Comparison of ENCODE assay signal across 26 cellular contexts in the genomic region with DNA sequence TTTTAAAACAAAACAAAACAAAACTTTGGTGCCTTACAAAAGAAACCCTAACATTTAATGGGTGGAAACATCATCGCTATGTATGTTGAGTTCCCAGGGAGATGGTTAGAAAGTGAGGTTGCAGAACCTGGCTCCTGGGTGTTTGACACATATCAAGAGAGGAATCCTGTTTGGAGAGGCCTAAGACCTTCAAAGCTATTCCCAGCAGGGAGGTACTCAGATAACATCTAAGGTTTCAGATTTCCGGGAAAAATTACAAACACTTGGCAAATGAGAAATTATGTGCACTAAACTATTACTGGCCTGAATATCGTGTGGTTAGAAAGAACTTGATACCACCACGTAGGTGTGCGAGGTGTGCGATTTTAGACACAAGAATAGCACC. TPM values are rescaled to one million over a fixed set of nuclear protein-coding genes. Genes with fewer than 3 reads are reported as not detected.
DNase-seq lines count a peak whose midpoint lies in the region; ATAC-seq and TF ChIP-seq lines count a peak whose summit lies in the region.
"Had no signal": no experiment of that assay in that cellular context is flagged by ENCODE, and none has a peak within 500 bp of the region (broad histone marks: within the 10 kb centered on the region; RNA-seq: fewer than 3 reads in every experiment).

No MANE protein-coding gene starts in this region.

- no peak overlapping the region for H3K27ac ChIP-seq in CD8-positive, alpha-beta T cell (ENCODE audit: low read depth, low read length)
- H3K27ac ChIP-seq: esophagus squamous epithelium had no signal

- DNase-seq in CD8-positive, alpha-beta T cell: no peak
- DNase-seq in HFFc6 (no peak), endothelial cell (ENCODE audit: low spot score) (no peak), mesothelial cell of epicardium (ENCODE audit: low spot score in 2 of 2, unreplicated experiment in 2 of 2) (no peak), NCI-H1436 treated with DMSO at 0.1 percent for 48 hours (lab: John Stamatoyannopoulos, UW) (no peak), DMS153 treated with DMSO at 0.1 percent for 48 hours (lab: John Stamatoyannopoulos, UW; ENCODE audit: unreplicated experiment) (no peak)
- DNase-seq in stimulated activated naive CD4-positive, alpha-beta T cell (lab: John Stamatoyannopoulos, UW): no peak
- DNase-seq: activated gamma-delta T cell treated with Interleukin-2 at 50 U/mL for 16 hours; COR-L47; esophagus squamous epithelium; hypothalamus; KBM-7; MG63; natural killer cell; NCI-H1105 treated with DMSO at 0.1 percent for 48 hours; NCI-H2029; NCI-H226; PC-3; retina; stimulated activated CD4-positive, alpha-beta T cell treated with anti-CD3 and anti-CD28 coated beads, Interleukin-1b, Interleukin-23, amount 100 ng/mL, for 48 hours had no signal

- peaks cover 78% of the 10 kb centered on the region for H3K36me3 Mint-ChIP-seq in CD8-positive, alpha-beta T cell
- peaks cover 25% of the 10 kb centered on the region for H3K36me3 Mint-ChIP-seq in HFFc6 (ENCODE audit: low read depth)
- H3K36me3 Mint-ChIP-seq in endothelial cell (ENCODE audit: low read depth, unreplicated experiment): peaks cover 60% of the 10 kb centered on the region
- peaks cover 58% of the 10 kb centered on the region for H3K36me3 Mint-ChIP-seq in mesothelial cell of epicardium

- H3K9me3 Mint-ChIP-seq in CD8-positive, alpha-beta T cell: no peaks in the 10 kb centered on the region
- H3K9me3 Mint-ChIP-seq in HFFc6: no peaks in the 10 kb centered on the region
- H3K9me3 Mint-ChIP-seq in endothelial cell (ENCODE audit: unreplicated experiment): no peaks in the 10 kb centered on the region
- no peaks in the 10 kb centered on the region for H3K9me3 Mint-ChIP-seq in mesothelial cell of epicardium
- H3K9me3 Mint-ChIP-seq: natural killer cell, type B pancreatic cell had no signal

- H3K9me3 ChIP-seq in CD8-positive, alpha-beta T cell (ENCODE audit: low read length): no peaks in the 10 kb centered on the region
- H3K9me3 ChIP-seq: esophagus squamous epithelium, HAP-1, MG63 had no signal

- no peak for ATAC-seq in CD8-positive, alpha-beta T cell
- no peak for ATAC-seq in GM18870 (IDR thresholded peaks at IDR 0.05; ENCODE audit: unreplicated experiment)
- ATAC-seq: left lobe of liver, natural killer cell, PC-3, Right ventricle myocardium inferior had no signal

- peaks cover 23% of the 10 kb centered on the region for H3K36me3 ChIP-seq in CD8-positive, alpha-beta T cell (ENCODE audit: insufficient read depth, low read length)

- H3K4me1 Mint-ChIP-seq in CD8-positive, alpha-beta T cell (ENCODE audit: low read depth): no peaks in the 10 kb centered on the region
- H3K4me1 Mint-ChIP-seq in HFFc6 (ENCODE audit: low read depth) (peaks cover 11% of the 10 kb centered on the region), endothelial cell (ENCODE audit: unreplicated experiment) (no peaks in the 10 kb centered on the region), mesothelial cell of epicardium (peaks cover 17% of the 10 kb centered on the region)
- H3K4me1 Mint-ChIP-seq: natural killer cell had no signal

- no peaks in the 10 kb centered on the region for H3K4me1 ChIP-seq in CD8-positive, alpha-beta T cell (ENCODE audit: insufficient read depth, low read length)
- H3K4me1 ChIP-seq: esophagus squamous epithelium, HAP-1 had no signal

- no peak overlapping the region for H3K4me3 ChIP-seq in CD8-positive, alpha-beta T cell (ENCODE audit: low read depth, low read length)
- H3K4me3 ChIP-seq: esophagus squamous epithelium, HAP-1, MG63, smooth muscle cell had no signal

- H3K4me3 Mint-ChIP-seq in CD8-positive, alpha-beta T cell: no peak overlapping the region
- H3K4me3 Mint-ChIP-seq in HFFc6: no peak overlapping the region
- H3K4me3 Mint-ChIP-seq in endothelial cell (ENCODE audit: unreplicated experiment): peak overlapping the region; percentile 11
- no peak overlapping the region for H3K4me3 Mint-ChIP-seq in mesothelial cell of epicardium
- H3K4me3 Mint-ChIP-seq: natural killer cell, type B pancreatic cell had no signal

- POLR2A ChIA-PET in CD8-positive, alpha-beta T cell (lab: Charles Lee): no interaction called here

- H3K27me3 Mint-ChIP-seq in CD8-positive, alpha-beta T cell (ENCODE audit: low read depth): no peaks in the 10 kb centered on the region
- no peaks in the 10 kb centered on the region for H3K27me3 Mint-ChIP-seq in HFFc6 (ENCODE audit: insufficient read depth)
- H3K27me3 Mint-ChIP-seq in endothelial cell (ENCODE audit: unreplicated experiment): peaks cover 2% of the 10 kb centered on the region
- no peaks in the 10 kb centered on the region for H3K27me3 Mint-ChIP-seq in mesothelial cell of epicardium (ENCODE audit: low read depth)
- H3K27me3 Mint-ChIP-seq: type B pancreatic cell had no signal

- intact Hi-C loops in CD8-positive, alpha-beta T cell (cut with DNase I, micrococcal nuclease): loop anchor here in 1 of 2 experiments (5.0 kb wide), 1 partner anchor 41 kb away; no protein-coding TSS in a partner anchor

- H3K27me3 ChIP-seq in CD8-positive, alpha-beta T cell (ENCODE audit: insufficient read depth, low read length): no peaks in the 10 kb centered on the region
- H3K27me3 ChIP-seq: esophagus squamous epithelium, MG63 had no signal

- TF ChIP-seq CTCF in CD8-positive, alpha-beta T cell (IDR thresholded peaks at IDR 0.05): no peak
- TF ChIP-seq CTCF in HFFc6 (IDR thresholded peaks at IDR 0.05): no peak
- TF ChIP-seq CTCF in endothelial cell (IDR thresholded peaks at IDR 0.05; ENCODE audit: unreplicated experiment): no peak
- TF ChIP-seq CTCF in mesothelial cell of epicardium (IDR thresholded peaks at IDR 0.05; ENCODE audit: unreplicated experiment): no peak

- peak overlapping the region; percentile 35 for H3K27ac Mint-ChIP-seq in CD8-positive, alpha-beta T cell
- H3K27ac Mint-ChIP-seq in HFFc6: 0 out of 2 replicates have a peak overlapping the region, but pooled peaks have one; percentile 3
- H3K27ac Mint-ChIP-seq in endothelial cell (ENCODE audit: unreplicated experiment): no peak overlapping the region
- peak overlapping the region; percentile 40 for H3K27ac Mint-ChIP-seq in mesothelial cell of epicardium
- H3K27ac Mint-ChIP-seq: natural killer cell, type B pancreatic cell had no signal

- CTCF ChIA-PET in CD8-positive, alpha-beta T cell (lab: Charles Lee): no interaction called here

RNA-seq across cellular contexts. Expression of gene TRIM5, which starts 18.5 kb away (rescaled TPM):
- total RNA-seq in CD8-positive, alpha-beta T cell: 1 to 10 TPM; 3.8 to 6.0 TPM
- total RNA-seq in HFFc6 (2021; fragmentation: NEBNext Ultra II Directional; extraction: Animal tissue kit (Norgen Biotek cat#: 25700)): 10 to 100 TPM; 35.7 to 49.4 (median 43.5) TPM
- 114 TPM for total RNA-seq in endothelial cell (ENCODE audit: unreplicated experiment)
- total RNA-seq in mesothelial cell of epicardium: 67.0 to 74.0 TPM (median 68.5 TPM) in 3 replicates

RNA-seq across cellular contexts. Expression of gene TRIM22, which starts 23.2 kb away (rescaled TPM):
- 100 to 1,000 TPM; 190 to 192 TPM for total RNA-seq in CD8-positive, alpha-beta T cell
- total RNA-seq in HFFc6 (2021; fragmentation: NEBNext Ultra II Directional; extraction: Animal tissue kit (Norgen Biotek cat#: 25700)): 100 to 1,000 TPM in 5 of 6 experiments, 10 to 100 TPM in 1; 77.9 to 131 (median 118) TPM
- total RNA-seq in endothelial cell (ENCODE audit: unreplicated experiment) (1.2 TPM), mesothelial cell of epicardium (45.8 to 52.1 TPM (median 50.9 TPM) in 3 replicates)
- total RNA-seq: PC-3 had no signal

RNA-seq across cellular contexts. Expression of gene TRIM34, which starts 41.6 kb away (rescaled TPM):
- 1 to 10 TPM; 2.8 to 2.9 TPM for total RNA-seq in CD8-positive, alpha-beta T cell
- total RNA-seq in HFFc6 (2021; fragmentation: NEBNext Ultra II Directional; extraction: Animal tissue kit (Norgen Biotek cat#: 25700)): 1 to 10 TPM; 3.8 to 6.9 (median 4.9) TPM
- total RNA-seq in endothelial cell (ENCODE audit: unreplicated experiment) (0.64 TPM), mesothelial cell of epicardium (5.0 to 7.1 TPM (median 5.1 TPM) in 3 replicates)

Comparison
In these comparisons a context has a peak if more than half of its experiments do, and no peak if none do; other contexts are left out.
1. RNA of gene TRIM22, which starts 23.2 kb away (total RNA-seq): 190 to 192 TPM in CD8-positive, alpha-beta T cell, 77.9 to 131 TPM in HFFc6 and 45.8 to 52.1 TPM in mesothelial cell of epicardium; 1.2 TPM in endothelial cell (single experiment); every median in the first group is over 10 times any median in the second.